In genomic region chr1:84621553-84621952, GRCh38 we compare ENCODE assay signal across 10 cellular contexts.
"Had no signal": no experiment of that assay in that cellular context is flagged by ENCODE, and none has a peak within 500 bp of the region (broad histone marks: within the 10 kb centered on the region; RNA-seq: fewer than 3 reads in every experiment).

No MANE protein-coding gene starts in this region.

- H3K36me3 ChIP-seq: gastroesophageal sphincter, left lung, pancreas, WERI-Rb-1 had no signal

- H3K36me3 Mint-ChIP-seq: brain, type B pancreatic cell had no signal

- H3K27me3 ChIP-seq: gastroesophageal sphincter, left lung, pancreas had no signal

- H3K9me3 ChIP-seq: gastroesophageal sphincter, left lung, pancreas had no signal

- H3K27me3 Mint-ChIP-seq: activated CD4-positive, alpha-beta T cell treated with anti-CD3 and anti-CD28 coated beads for 36 hours; dendritic cell treated with granulocyte-macrophage colony-stimulating factor and Interleukin-4, amounts not matched to agents 40 ng/mL and 50 ng/mL, for 4 days; type B pancreatic cell had no signal

- H3K9me3 Mint-ChIP-seq: activated CD4-positive, alpha-beta memory T cell treated with anti-CD3 and anti-CD28 coated beads, Interleukin-2, amount 10 ng/mL, durations not matched to agents 7 days and 5 days; dendritic cell treated with granulocyte-macrophage colony-stimulating factor and Interleukin-4, amounts not matched to agents 40 ng/mL and 50 ng/mL, for 4 days; neural crest cell; type B pancreatic cell had no signal
